Comparison of ENCODE assay signal across 1 cellular context in the genomic region with DNA sequence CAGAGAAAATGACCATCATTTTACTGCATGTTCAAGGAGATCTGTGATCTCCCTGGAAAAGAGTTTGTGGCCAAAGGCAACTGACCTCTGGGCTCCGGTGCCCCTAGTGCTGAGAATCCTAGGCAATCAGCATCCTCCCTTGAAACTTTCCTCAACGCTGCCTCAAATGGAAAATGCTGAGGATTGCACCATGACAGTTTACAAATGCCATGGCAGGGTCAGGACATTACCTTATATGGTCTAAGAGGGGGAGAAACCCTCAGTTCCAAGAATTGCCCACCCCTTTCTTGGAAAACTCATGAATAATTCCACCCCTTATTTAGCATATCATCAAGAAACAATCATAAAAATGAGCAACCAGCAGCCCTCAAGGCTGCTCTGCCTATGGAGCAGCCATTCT.
TF ChIP-seq lines count a peak whose summit lies in the region.

No MANE protein-coding gene starts in this region.

TF ChIP-seq in GM23338, 12 proteins besides CTCF, POLR2A, EP300 and RAD21:
- TF ChIP-seq, protein P1, sequence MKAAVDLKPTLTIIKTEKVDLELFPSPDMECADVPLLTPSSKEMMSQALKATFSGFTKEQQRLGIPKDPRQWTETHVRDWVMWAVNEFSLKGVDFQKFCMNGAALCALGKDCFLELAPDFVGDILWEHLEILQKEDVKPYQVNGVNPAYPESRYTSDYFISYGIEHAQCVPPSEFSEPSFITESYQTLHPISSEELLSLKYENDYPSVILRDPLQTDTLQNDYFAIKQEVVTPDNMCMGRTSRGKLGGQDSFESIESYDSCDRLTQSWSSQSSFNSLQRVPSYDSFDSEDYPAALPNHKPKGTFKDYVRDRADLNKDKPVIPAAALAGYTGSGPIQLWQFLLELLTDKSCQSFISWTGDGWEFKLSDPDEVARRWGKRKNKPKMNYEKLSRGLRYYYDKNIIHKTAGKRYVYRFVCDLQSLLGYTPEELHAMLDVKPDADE (IDR thresholded peaks at IDR 0.05), result no peak
- TF ChIP-seq STAT1 (IDR thresholded peaks at IDR 0.05; ENCODE audit: unreplicated experiment), result no peak
